In the genomic region with DNA sequence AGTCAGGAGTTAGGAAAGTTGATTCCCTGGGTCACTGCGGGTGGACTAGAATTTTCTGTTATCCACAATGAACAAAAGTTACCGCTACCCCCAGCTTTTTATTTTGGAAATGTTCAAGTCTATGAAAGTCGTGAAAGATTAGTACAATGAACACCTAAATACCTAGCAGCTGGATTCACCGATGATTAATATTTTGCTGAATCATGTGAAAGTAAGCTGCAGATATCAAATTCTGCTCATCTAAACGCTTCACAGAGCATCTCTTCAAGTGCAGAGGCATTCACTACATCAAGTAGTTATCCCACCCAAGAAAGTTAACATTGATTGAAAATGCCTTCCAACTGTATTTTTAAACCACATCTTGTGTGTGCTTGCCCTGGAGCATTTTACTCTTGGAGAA, we compare ENCODE assay signal across 3 cellular contexts.
TF ChIP-seq lines count a peak whose summit lies in the region.

No MANE protein-coding gene starts in this region.

TF ChIP-seq in A549, 52 proteins besides CTCF, POLR2A, EP300 and RAD21:
- TF ChIP-seq MAFK (IDR thresholded peaks at IDR 0.05; ENCODE audit: partially characterized antibody) (peak; percentile 70), ESRRA (IDR thresholded peaks at IDR 0.05; ENCODE audit: borderline replicate concordance, low read length) (no peak)

TF ChIP-seq in IMR-90, 13 proteins besides CTCF, POLR2A, EP300 and RAD21:
- TF ChIP-seq USF2 (IDR thresholded peaks at IDR 0.05; ENCODE audit: low read depth, low read length): no peak
- no peak for TF ChIP-seq FOS (IDR thresholded peaks at IDR 0.05; ENCODE audit: low read depth, low read length)
- TF ChIP-seq MAFK (IDR thresholded peaks at IDR 0.05; ENCODE audit: low read depth, low read length): peak; percentile 38; the same call in 1 of the 2 replicates

TF ChIP-seq in K562, 482 proteins besides CTCF, POLR2A, EP300 and RAD21:
- TF ChIP-seq C11orf30 (IDR thresholded peaks at IDR 0.05; ENCODE audit: low read depth) (peak; percentile 35; the same call in 1 of the 2 replicates), GATA2 (CRISPR knock-in tag; IDR thresholded peaks at IDR 0.05) (no peak), MAFG (tag; conservative IDR thresholded peaks at IDR 0.05) (peak; percentile 35; the same call in 1 of the 2 replicates), TBP (optimal IDR thresholded peaks at IDR 0.05; ENCODE audit: low read depth, low read length) (no peak), NFE2 (IDR thresholded peaks at IDR 0.05; ENCODE audit: low read depth) (0 out of 2 replicates have a peak, but pooled peaks have one; percentile 12), ETV5 (CRISPR knock-in tag; IDR thresholded peaks at IDR 0.05; ENCODE audit: low read depth) (no peak), PRMT5 (CRISPR knock-in tag; IDR thresholded peaks at IDR 0.05) (no peak), ZNF212 (CRISPR knock-in tag; IDR thresholded peaks at IDR 0.05) (no peak), RHOXF2B (CRISPR knock-in tag; conservative IDR thresholded peaks at IDR 0.05) (no peak), ZNF316 (IDR thresholded peaks at IDR 0.05) (0 out of 2 replicates have a peak, but pooled peaks have one; percentile 54), ZNF146 (CRISPR knock-in tag; IDR thresholded peaks at IDR 0.05; ENCODE audit: unreplicated experiment) (no peak), MAFF (IDR thresholded peaks at IDR 0.05; ENCODE audit: low read length) (peak; percentile 55)
TF ChIP-seq in K562: peak in this region for 5.
